In the genomic region with DNA sequence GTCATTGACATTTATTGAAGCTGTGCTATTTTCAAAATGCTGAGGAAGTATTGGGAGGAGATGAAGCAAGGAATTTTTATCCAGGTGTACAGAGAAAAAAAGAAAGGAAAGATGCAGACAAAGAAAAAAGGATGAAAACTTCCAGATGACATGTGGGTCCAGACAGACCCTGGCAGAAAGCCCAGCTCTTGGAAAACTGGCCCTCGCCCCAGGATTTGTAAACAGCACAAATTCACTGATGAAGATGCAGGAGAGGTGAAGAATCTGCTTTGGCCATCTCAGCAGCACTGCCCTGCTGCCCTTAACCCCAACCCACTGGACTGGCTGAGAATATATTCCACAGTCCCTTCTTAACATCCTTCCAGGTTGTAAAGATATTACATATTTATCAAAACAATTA, we compare ENCODE assay signal across 17 cellular contexts. TPM values are rescaled to one million over a fixed set of nuclear protein-coding genes. Genes with fewer than 3 reads are reported as not detected.
"Had no signal": no experiment of that assay in that cellular context is flagged by ENCODE, and none has a peak within 500 bp of the region (broad histone marks: within the 10 kb centered on the region; RNA-seq: fewer than 3 reads in every experiment).

No MANE protein-coding gene starts in this region.

- H3K9me3 ChIP-seq: ascending aorta, tibial artery, uterus had no signal

- H3K36me3 ChIP-seq: ascending aorta, tibial artery, uterus had no signal

- H3K27me3 ChIP-seq: ascending aorta, tibial artery, uterus had no signal

- H3K4me3 ChIP-seq: ascending aorta, tibial artery, uterus had no signal

- DNase-seq: activated CD4-positive, alpha-beta T cell treated with anti-CD3 and anti-CD28 coated beads, Interleukin-2, amount 50 U/mL, for 1 hour; activated naive CD4-positive, alpha-beta T cell treated with Interleukin-2 at 50 U/mL for 16 hours; glutamatergic neuron; kidney glomerular epithelial cell; left ventricle myocardium superior; mesenchymal stem cell; natural killer cell; retina; stimulated activated CD4-positive, alpha-beta T cell treated with anti-CD3 and anti-CD28 coated beads, Interleukin-2, amount 100 ng/mL, for 48 hours; T-helper 9 cell; tibial artery had no signal

- H3K27ac ChIP-seq: ascending aorta, epithelial cell of prostate, tibial artery, uterus had no signal

- H3K4me1 ChIP-seq: ascending aorta, tibial artery, uterus had no signal

RNA-seq across cellular contexts. Expression of a gene that starts 12.5 kb away (rescaled TPM):
- total RNA-seq: activated CD8-positive, alpha-beta memory T cell treated with anti-CD3 and anti-CD28 coated beads for 36 hours; activated T-helper 1 cell treated with anti-CD3 and anti-CD28 coated beads, Interleukin-12 subunit alpha, Interleukin-12 subunit beta, Interleukin-2, Interleukin-4 antibody, amounts not matched to agents 30 ng/mL and 10 ng/mL and 1 ng/mL, durations not matched to agents 14 hours and 24 hours and 36 hours; dermis microvascular lymphatic vessel endothelial cell; natural killer cell had no signal
